Comparison of ENCODE assay signal across 8 cellular contexts in the genomic region with DNA sequence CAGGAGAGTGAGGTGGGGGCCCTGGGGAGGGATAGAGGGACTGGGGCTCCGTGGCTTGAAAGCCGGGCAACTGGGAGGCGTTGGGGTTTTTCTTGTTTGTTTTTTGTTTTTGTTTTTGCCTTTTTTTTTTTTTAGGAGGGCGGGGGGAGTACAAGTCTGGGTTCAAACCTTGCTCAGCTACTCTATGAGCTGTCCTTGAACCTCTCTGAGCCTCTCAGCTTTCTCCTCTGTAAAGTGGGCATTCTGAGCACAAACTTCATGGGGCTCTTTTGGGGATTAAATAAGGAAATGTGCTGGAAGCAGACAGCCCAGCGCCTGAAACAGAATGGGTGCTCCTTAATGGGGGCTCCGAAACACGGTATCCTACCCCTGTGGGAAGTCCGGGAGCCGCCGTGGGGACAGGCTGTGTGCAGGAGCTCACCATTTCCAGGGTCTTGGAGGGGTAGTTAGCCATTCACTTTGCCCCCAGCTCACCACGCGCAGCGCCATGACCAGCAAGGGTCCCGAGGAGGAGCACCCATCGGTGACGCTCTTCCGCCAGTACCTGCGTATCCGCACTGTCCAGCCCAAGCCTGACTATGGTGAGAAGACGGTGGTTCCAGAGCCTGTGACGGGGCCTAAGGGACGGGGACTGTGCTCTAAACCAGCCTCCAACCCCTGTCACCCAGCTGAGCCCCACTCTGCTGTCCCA. TPM values are rescaled to one million over a fixed set of nuclear protein-coding genes. Genes with fewer than 3 reads are reported as not detected.
A peak's percentile ranks its signal among the peaks of the same experiment; 100 is the strongest.
DNase-seq lines count a peak whose midpoint lies in the region; ATAC-seq and TF ChIP-seq lines count a peak whose summit lies in the region.

No MANE protein-coding gene starts in this region.

- peaks cover 6% of the 10 kb centered on the region for H3K4me1 ChIP-seq in A673 (ENCODE audit: insufficient read depth, low read length, poor library complexity, severe bottlenecking)
- H3K4me1 ChIP-seq in Karpas-422 (ENCODE audit: low read length) = peaks cover 35% of the 10 kb centered on the region
- H3K4me1 ChIP-seq in muscle layer of colon (ENCODE audit: insufficient read depth, low read length) = peaks cover 20% of the 10 kb centered on the region

- H3K9me3 ChIP-seq in A673 (ENCODE audit: low read depth, low read length, poor library complexity, severe bottlenecking) (no peaks in the 10 kb centered on the region), Karpas-422 (ENCODE audit: low read length) (no peaks in the 10 kb centered on the region), muscle layer of colon (ENCODE audit: low read length) (no peaks in the 10 kb centered on the region)

- H3K27ac ChIP-seq in A673 (ENCODE audit: low read depth, low read length, poor library complexity, severe bottlenecking) (peak overlapping the region; percentile 67), Karpas-422 (ENCODE audit: low read length) (peak overlapping the region; percentile 85), cingulate gyrus (ENCODE audit: low read depth, low read length) (peak overlapping the region; percentile 88), muscle layer of colon (ENCODE audit: low read depth, low read length) (peak overlapping the region; percentile 89)

- intact Hi-C loops in A673 (cut with micrococcal nuclease; ENCODE audit: unreplicated experiment) = no loop called here
- intact Hi-C loops in left colon (cut with DNase I, micrococcal nuclease) = no loop called here

- H3K27me3 ChIP-seq in A673 (replicated peaks; ENCODE audit: insufficient read depth, low read depth, low read length, poor library complexity) = no peaks in the 10 kb centered on the region
- H3K27me3 ChIP-seq in Karpas-422 (ENCODE audit: low read length) = no peaks in the 10 kb centered on the region
- H3K27me3 ChIP-seq in muscle layer of colon (ENCODE audit: control insufficient read depth in 1 of 2, insufficient read depth in 2 of 2, low read length in 2 of 2) = no peaks in the 10 kb centered on the region

- TSS peak; percentile 91 for BruUV-seq in A673 (replicated peaks; lab: Mats Ljungman, UMichigan)

- DNase-seq in A673 (ENCODE audit: low spot score) (no peak), Karpas-422 (no peak), DMS153 (lab: John Stamatoyannopoulos, UW) (no peak), NCI-H345 treated with DMSO at 0.1 percent for 48 hours (lab: John Stamatoyannopoulos, UW; ENCODE audit: unreplicated experiment) (no peak), left colon (no peak)

- peak overlapping the region; percentile 82 for H3K9ac ChIP-seq in Karpas-422 (ENCODE audit: low read length)
- H3K9ac ChIP-seq in muscle layer of colon (ENCODE audit: low read length) = peak overlapping the region; percentile 70

- POLR2A ChIA-PET in A673 (lab: Charles Lee; ENCODE audit: low non-redundant PET) = no interaction called here

- H3K79me2 ChIP-seq in Karpas-422 (ENCODE audit: low read length) = peaks cover 30% of the 10 kb centered on the region

- H3K36me3 ChIP-seq in A673 (ENCODE audit: insufficient read depth, low read length, poor library complexity, severe bottlenecking) (no peaks in the 10 kb centered on the region), Karpas-422 (ENCODE audit: insufficient read depth, low read length) (no peaks in the 10 kb centered on the region), muscle layer of colon (ENCODE audit: insufficient read depth, low read length) (peaks cover 5% of the 10 kb centered on the region)

- ATAC-seq in left colon (no peak), HG03342 (IDR thresholded peaks at IDR 0.05; ENCODE audit: unreplicated experiment) (no peak)

- CTCF ChIA-PET in A673 (lab: Charles Lee) = no interaction called here

- no peak for TF ChIP-seq CTCF in A673 (conservative IDR thresholded peaks at IDR 0.05; ENCODE audit: low read depth, low read length)

- peak overlapping the region; percentile 92 for H3K4me2 ChIP-seq in Karpas-422 (ENCODE audit: low read depth, low read length, poor library complexity, severe bottlenecking)

- H3K4me3 ChIP-seq in A673 (ENCODE audit: low read depth, low read length, poor library complexity, severe bottlenecking) (peak overlapping the region; percentile 47), Karpas-422 (ENCODE audit: low read length) (peak overlapping the region; percentile 83), muscle layer of colon (ENCODE audit: low read depth in 1 of 2, low read length in 2 of 2) (peak overlapping the region; percentile 47 to 92)

- H2AFZ ChIP-seq in Karpas-422 (ENCODE audit: low read length) = peak overlapping the region; percentile 63; the same call in 1 of the 2 replicates

- no peaks in the 10 kb centered on the region for H3K9me2 ChIP-seq in Karpas-422 (replicated peaks; ENCODE audit: insufficient read depth, low read length)

- no peaks in the 10 kb centered on the region for H4K20me1 ChIP-seq in Karpas-422 (ENCODE audit: insufficient read depth, low read depth, low read length)

RNA-seq across cellular contexts. Expression of a gene that starts 0.4 kb away (rescaled TPM):
- total RNA-seq in A673 (2021) = 6.4 and 9.3 TPM in 2 replicates
- 71.0 and 97.0 TPM in 2 replicates for total RNA-seq in Karpas-422 (2014; rRNA removed; shearing (Covaris generic); ENCODE audit: low replicate concordance)
- total RNA-seq in left colon = 100 to 1,000 TPM; 153 to 160 TPM

RNA-seq across cellular contexts. Expression of a gene that starts 8.9 kb away (rescaled TPM):
- 3.7 and 5.6 TPM in 2 replicates for total RNA-seq in A673 (2021)
- total RNA-seq in Karpas-422 (2014; rRNA removed; shearing (Covaris generic); ENCODE audit: low replicate concordance) = 36.9 and 58.2 TPM in 2 replicates
- 1 to 10 TPM; 6.1 to 8.6 TPM for total RNA-seq in left colon

RNA-seq across cellular contexts. Expression of a gene that starts 9.9 kb away (rescaled TPM):
- total RNA-seq in A673 (2021) (7.3 and 11.4 TPM in 2 replicates), left colon (10 to 100 TPM; 81.5 to 96.7 TPM)
- total RNA-seq in Karpas-422 (2014; rRNA removed; shearing (Covaris generic); ENCODE audit: low replicate concordance) = 104 and 118 TPM in 2 replicates

RNA-seq across cellular contexts. Expression of a gene that starts 12.0 kb away (rescaled TPM):
- total RNA-seq in A673 (2021) = 613 and 624 TPM in 2 replicates
- 2,656 and 3,245 TPM in 2 replicates for total RNA-seq in Karpas-422 (2014; rRNA removed; shearing (Covaris generic); ENCODE audit: low replicate concordance)
- 100 to 1,000 TPM; 894 to 910 TPM for total RNA-seq in left colon

RNA-seq across cellular contexts. Expression of a gene that starts 16.5 kb away (rescaled TPM):
- 5.3 and 8.1 TPM in 2 replicates for total RNA-seq in A673 (2021)
- total RNA-seq in Karpas-422 (2014; rRNA removed; shearing (Covaris generic); ENCODE audit: low replicate concordance) = 16.9 and 17.9 TPM in 2 replicates
- 10 to 100 TPM; 23.3 to 27.4 TPM for total RNA-seq in left colon
